Comparison of ENCODE assay signal across 29 cellular contexts in genomic region chr4:84569009-84569408, GRCh38. TPM values are rescaled to one million over a fixed set of nuclear protein-coding genes. Genes with fewer than 3 reads are reported as not detected.
"Had no signal": no experiment of that assay in that cellular context is flagged by ENCODE, and none has a peak within 500 bp of the region (broad histone marks: within the 10 kb centered on the region; RNA-seq: fewer than 3 reads in every experiment).

No MANE protein-coding gene starts in this region.

- DNase-seq: colonic mucosa; effector CD8-positive, alpha-beta T cell; endodermal cell; foreskin fibroblast; gastrocnemius medialis; heart left ventricle; kidney; naive B cell; right cardiac atrium; sigmoid colon; stimulated activated CD4-positive, alpha-beta T cell treated with anti-CD3 and anti-CD28 coated beads, Interleukin-15, amount 100 ng/mL, for 24 hours; stimulated activated CD4-positive, alpha-beta T cell treated with anti-CD3 and anti-CD28 coated beads, Interleukin-2, amount 100 ng/mL, for 48 hours; stimulated activated naive CD4-positive, alpha-beta T cell; stimulated activated naive CD8-positive, alpha-beta T cell treated with anti-CD3 and anti-CD28 coated beads, Interleukin-15, amount 100 ng/mL, for 72 hours; transverse colon; upper lobe of right lung had no signal

- H3K4me2 ChIP-seq: hepatocyte had no signal

- H3K9me3 ChIP-seq: colonic mucosa, gastrocnemius medialis, heart left ventricle, prostate gland, sigmoid colon, suprapubic skin, transverse colon, upper lobe of right lung, vagina had no signal

- FAIRE-seq: kidney had no signal

- H3K27me3 ChIP-seq: colonic mucosa, gastrocnemius medialis, hepatocyte, sigmoid colon, suprapubic skin, transverse colon, upper lobe of right lung, vagina had no signal

- H3K4me3 ChIP-seq: colonic mucosa, gastrocnemius medialis, heart left ventricle, hepatocyte, lung, prostate gland, sigmoid colon, skin epidermis, suprapubic skin, transverse colon, upper lobe of right lung, vagina had no signal

- H3K4me1 Mint-ChIP-seq: memory B cell, naive B cell, neural crest cell had no signal

- ATAC-seq: esophagus mucosa; heart left ventricle; left lobe of liver; natural killer cell treated with Interleukin-12 subunit alpha and Interleukin-12 subunit beta and Interleukin-15 and Interleukin-18, amount 100 ng/mL, for 72 hours; right cardiac atrium; stimulated activated naive CD8-positive, alpha-beta T cell treated with anti-CD3 and anti-CD28 coated beads, Interleukin-15, amount 100 ng/mL, for 72 hours; upper lobe of right lung had no signal

- H3K36me3 ChIP-seq: colonic mucosa, gastrocnemius medialis, heart left ventricle, prostate gland, sigmoid colon, suprapubic skin, transverse colon, upper lobe of right lung, vagina had no signal

- H3K27ac ChIP-seq: colonic mucosa, epithelial cell of prostate, gastrocnemius medialis, heart left ventricle, hepatocyte, prostate gland, sigmoid colon, skin epidermis, suprapubic skin, transverse colon, upper lobe of right lung, vagina had no signal

- H3K4me3 Mint-ChIP-seq: dendritic cell treated with granulocyte-macrophage colony-stimulating factor and Interleukin-4, amounts not matched to agents 40 ng/mL and 50 ng/mL, for 4 days; endodermal cell; memory B cell; naive B cell; natural killer cell treated with Interleukin-12 subunit alpha and Interleukin-12 subunit beta and Interleukin-15 and Interleukin-18, amount 100 ng/mL, for 72 hours; neural crest cell; stimulated activated naive CD8-positive, alpha-beta T cell treated with anti-CD3 and anti-CD28 coated beads, Interleukin-15, amount 100 ng/mL, for 72 hours had no signal

- H3K79me2 ChIP-seq: hepatocyte had no signal

- H3K4me1 ChIP-seq: colonic mucosa, gastrocnemius medialis, prostate gland, sigmoid colon, suprapubic skin, transverse colon, upper lobe of right lung, vagina had no signal

- H2AFZ ChIP-seq: hepatocyte had no signal

- H3K27ac Mint-ChIP-seq: dendritic cell treated with granulocyte-macrophage colony-stimulating factor and Interleukin-4, amounts not matched to agents 40 ng/mL and 50 ng/mL, for 4 days; endodermal cell; memory B cell; naive B cell; natural killer cell treated with Interleukin-12 subunit alpha and Interleukin-12 subunit beta and Interleukin-15 and Interleukin-18, amount 100 ng/mL, for 72 hours; stimulated activated naive CD8-positive, alpha-beta T cell treated with anti-CD3 and anti-CD28 coated beads, Interleukin-15, amount 100 ng/mL, for 72 hours had no signal

- H3K36me3 Mint-ChIP-seq: memory B cell; naive B cell; natural killer cell treated with Interleukin-12 subunit alpha and Interleukin-12 subunit beta and Interleukin-15 and Interleukin-18, amount 100 ng/mL, for 72 hours had no signal

- H3K9me3 Mint-ChIP-seq: dendritic cell treated with granulocyte-macrophage colony-stimulating factor and Interleukin-4, amounts not matched to agents 40 ng/mL and 50 ng/mL, for 4 days; memory B cell; natural killer cell treated with Interleukin-12 subunit alpha and Interleukin-12 subunit beta and Interleukin-15 and Interleukin-18, amount 100 ng/mL, for 72 hours; neural crest cell; stimulated activated naive CD8-positive, alpha-beta T cell treated with anti-CD3 and anti-CD28 coated beads, Interleukin-15, amount 100 ng/mL, for 72 hours had no signal

RNA-seq across cellular contexts. Expression of gene CDS1, which starts 13.9 kb away (rescaled TPM):
- total RNA-seq: natural killer cell treated with Interleukin-12 subunit alpha and Interleukin-12 subunit beta and Interleukin-15 and Interleukin-18, amount 100 ng/mL, for 72 hours had no signal
